In the genomic region with DNA sequence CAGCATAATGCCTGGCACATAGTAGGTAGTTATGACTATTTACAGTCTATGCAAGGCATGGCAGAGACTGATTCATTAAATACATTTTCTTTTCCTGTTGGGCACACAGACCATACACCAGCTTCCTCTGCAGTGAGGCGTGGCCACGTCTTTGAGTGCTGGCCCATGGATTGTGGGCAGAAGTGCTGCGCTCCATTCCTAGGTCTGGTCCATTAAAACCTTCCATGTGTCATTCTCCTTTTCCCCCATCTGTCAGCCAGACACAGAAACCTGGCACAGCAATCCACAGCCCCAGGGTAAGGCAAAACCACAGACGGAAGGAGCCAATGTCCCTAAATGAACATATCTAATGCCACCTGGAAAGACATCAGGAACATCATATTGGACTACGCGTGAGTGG, we compare ENCODE assay signal across 24 cellular contexts.
"Had no signal": no experiment of that assay in that cellular context is flagged by ENCODE, and none has a peak within 500 bp of the region (broad histone marks: within the 10 kb centered on the region; RNA-seq: fewer than 3 reads in every experiment).

No MANE protein-coding gene starts in this region.

- ATAC-seq: body of pancreas; effector memory CD8-positive, alpha-beta T cell; heart left ventricle; naive thymus-derived CD8-positive, alpha-beta T cell; pancreas had no signal

- H3K9me3 ChIP-seq: body of pancreas, heart left ventricle, pancreas, right atrium auricular region, testis, vagina had no signal

- H3K27ac ChIP-seq: body of pancreas, cardiac muscle cell, heart left ventricle, pancreas, right atrium auricular region, testis, vagina, VCaP had no signal

- H3K4me1 ChIP-seq: heart left ventricle, pancreas, testis, vagina had no signal

- H3K36me3 ChIP-seq: cardiac muscle cell, heart left ventricle, pancreas, right atrium auricular region, vagina had no signal

- H3K27me3 ChIP-seq: body of pancreas, cardiac muscle cell, heart left ventricle, pancreas, right atrium auricular region, testis, vagina had no signal

- DNase-seq: activated CD4-positive, alpha-beta T cell treated with anti-CD3 and anti-CD28 coated beads for 4 hours; activated CD4-positive, alpha-beta T cell treated with anti-CD3 and anti-CD28 coated beads, Interleukin-2, amount 50 U/mL, for 48 hours; activated CD8-positive, alpha-beta memory T cell treated with anti-CD3 and anti-CD28 coated beads for 24 hours; activated effector memory CD4-positive, alpha-beta T cell treated with Interleukin-2 at 50 U/mL for 16 hours; activated naive CD4-positive, alpha-beta T cell treated with Interleukin-2 at 50 U/mL for 16 hours; aorta; body of pancreas; cortex of kidney; effector memory CD8-positive, alpha-beta T cell; heart left ventricle; hypothalamus; immature natural killer cell; midbrain; naive thymus-derived CD8-positive, alpha-beta T cell; nucleus accumbens; pancreas; stimulated activated CD4-positive, alpha-beta T cell treated with anti-CD3 and anti-CD28 coated beads, Interleukin-15, amount 100 ng/mL, for 24 hours; stimulated activated CD4-positive, alpha-beta T cell treated with anti-CD3 and anti-CD28 coated beads, Interleukin-2, amount 100 ng/mL, for 24 hours; stimulated activated naive CD4-positive, alpha-beta T cell treated with Interleukin-2 at 50 U/mL for 16 hours; testis had no signal

- H3K4me3 ChIP-seq: body of pancreas, cardiac muscle cell, heart left ventricle, pancreas, right atrium auricular region, testis, vagina had no signal
